35 cellular contexts compared by ENCODE assay signal in genomic region chr7:26393855-26394254, GRCh38.
"Had no signal": no experiment of that assay in that cellular context is flagged by ENCODE, and none has a peak within 500 bp of the region (broad histone marks: within the 10 kb centered on the region; RNA-seq: fewer than 3 reads in every experiment).

No MANE protein-coding gene starts in this region.

- H3K4me3 Mint-ChIP-seq: activated CD4-positive, alpha-beta T cell treated with anti-CD3 and anti-CD28 coated beads, Interleukin-2, amount 10 ng/mL, durations not matched to agents 7 days and 5 days; activated CD8-positive, alpha-beta memory T cell treated with anti-CD3 and anti-CD28 coated beads, Interleukin-2, amount 10 ng/mL, durations not matched to agents 7 days and 5 days; activated CD8-positive, alpha-beta T cell treated with anti-CD3 and anti-CD28 coated beads, Interleukin-2, amount 10 ng/mL, durations not matched to agents 7 days and 5 days; activated naive CD8-positive, alpha-beta T cell; nephron progenitor cell; stimulated activated memory B cell treated with anti-CD40 and anti-IgM and Interleukin-4, amounts not matched to agents 10 μg/mL and 1 μg/mL and 100 μg/mL, for 72 hours; stimulated activated naive CD8-positive, alpha-beta T cell treated with anti-CD3 and anti-CD28 coated beads, Interleukin-15, amount 100 ng/mL, for 72 hours; T-helper 1 cell treated with Interleukin-12 subunit alpha and Interleukin-12 subunit beta and Interleukin-4 antibody, amounts not matched to agents 30 μg/mL and 1 μg/mL, for 36 hours; type B pancreatic cell had no signal

- H3K9me3 ChIP-seq: adrenal gland, body of pancreas, colonic mucosa, gastrocnemius medialis, left ventricle myocardium inferior, ovary, uterus had no signal

- ATAC-seq: activated CD8-positive, alpha-beta memory T cell treated with anti-CD3 and anti-CD28 coated beads, Interleukin-2, amount 10 ng/mL, durations not matched to agents 7 days and 5 days; activated CD8-positive, alpha-beta T cell treated with anti-CD3 and anti-CD28 coated beads, Interleukin-2, amount 10 ng/mL, durations not matched to agents 7 days and 5 days; body of pancreas; gastrocnemius medialis; stimulated activated memory B cell treated with anti-CD40 and anti-IgM and Interleukin-4, amounts not matched to agents 10 μg/mL and 1 μg/mL and 100 μg/mL, for 72 hours; stimulated activated naive CD8-positive, alpha-beta T cell treated with anti-CD3 and anti-CD28 coated beads, Interleukin-15, amount 100 ng/mL, for 72 hours had no signal

- H3K9me3 Mint-ChIP-seq: activated CD4-positive, alpha-beta T cell treated with anti-CD3 and anti-CD28 coated beads, Interleukin-2, amount 10 ng/mL, durations not matched to agents 7 days and 5 days; activated T-helper 2 cell treated with anti-CD3 and anti-CD28 coated beads, Interferon-gamma antibody, Interleukin-2, Interleukin-4, amounts not matched to agents 10 μg/mL and 5 μg/mL and 100 μg/mL, durations not matched to agents 14 hours and 24 hours and 36 hours; nephron progenitor cell; stimulated activated memory B cell treated with anti-CD40 and anti-IgM and Interleukin-4, amounts not matched to agents 10 μg/mL and 1 μg/mL and 100 μg/mL, for 72 hours; stimulated activated naive CD8-positive, alpha-beta T cell treated with anti-CD3 and anti-CD28 coated beads, Interleukin-15, amount 100 ng/mL, for 72 hours; T-helper 1 cell treated with Interleukin-12 subunit alpha and Interleukin-12 subunit beta and Interleukin-4 antibody, amounts not matched to agents 30 μg/mL and 1 μg/mL, for 36 hours; type B pancreatic cell had no signal

- H3K27me3 ChIP-seq: adrenal gland, body of pancreas, colonic mucosa, ovary, uterus had no signal

- H3K4me3 ChIP-seq: adrenal gland, body of pancreas, colonic mucosa, gastrocnemius medialis, left ventricle myocardium inferior, ovary, smooth muscle cell, uterus had no signal

- DNase-seq: activated CD4-positive, alpha-beta T cell treated with anti-CD3 and anti-CD28 coated beads, Interleukin-2, amount 10 ng/mL, durations not matched to agents 7 days and 5 days; activated CD4-positive, CD25-positive, alpha-beta regulatory T cell treated with anti-CD3 and anti-CD28 coated beads, Interleukin-2, amount 50 U/mL, for 72 hours; activated CD8-positive, alpha-beta memory T cell treated with anti-CD3 and anti-CD28 coated beads, Interleukin-2, amount 10 ng/mL, durations not matched to agents 7 days and 5 days; activated CD8-positive, alpha-beta T cell treated with anti-CD3 and anti-CD28 coated beads, Interleukin-2, amount 10 ng/mL, durations not matched to agents 7 days and 5 days; activated naive CD4-positive, alpha-beta T cell treated with Interleukin-2 at 50 U/mL for 16 hours; activated T-cell treated with anti-CD3 and anti-CD28 coated beads, Interleukin-2, amount 50 U/mL, for 48 hours; adrenal gland; aorta; body of pancreas; cerebellar nuclear complex; colonic mucosa; effector memory CD4-positive, alpha-beta T cell; erythroblast; gastrocnemius medialis; hippocampal formation; left ventricle myocardium inferior; nephron progenitor cell; ovary; retina; stimulated activated CD4-positive, alpha-beta T cell treated with anti-CD3 and anti-CD28 coated beads, Interleukin-1b, Interleukin-23, amount 100 ng/mL, for 48 hours; stimulated activated CD4-positive, alpha-beta T cell treated with anti-CD3 and anti-CD28 coated beads, Interleukin-4, amount 100 ng/mL, for 4 hours; stimulated activated CD8-positive, alpha-beta memory T cell treated with anti-CD3 and anti-CD28 coated beads, Interleukin-4, amount 100 ng/mL, for 48 hours; stimulated activated naive CD8-positive, alpha-beta T cell treated with anti-CD3 and anti-CD28 coated beads, Interleukin-15, amount 100 ng/mL, for 72 hours; substantia nigra; T-helper 9 cell; uterus had no signal

- H3K4me1 ChIP-seq: colonic mucosa, gastrocnemius medialis, uterus had no signal

- H3K27ac ChIP-seq: adrenal gland, body of pancreas, colonic mucosa, gastrocnemius medialis, left ventricle myocardium inferior, ovary, uterus, VCaP had no signal

- H3K27ac Mint-ChIP-seq: activated CD4-positive, alpha-beta T cell treated with anti-CD3 and anti-CD28 coated beads, Interleukin-2, amount 10 ng/mL, durations not matched to agents 7 days and 5 days; activated CD8-positive, alpha-beta memory T cell treated with anti-CD3 and anti-CD28 coated beads, Interleukin-2, amount 10 ng/mL, durations not matched to agents 7 days and 5 days; activated CD8-positive, alpha-beta T cell treated with anti-CD3 and anti-CD28 coated beads, Interleukin-2, amount 10 ng/mL, durations not matched to agents 7 days and 5 days; activated naive CD8-positive, alpha-beta T cell; activated T-helper 2 cell treated with anti-CD3 and anti-CD28 coated beads, Interferon-gamma antibody, Interleukin-2, Interleukin-4, amounts not matched to agents 10 μg/mL and 5 μg/mL and 100 μg/mL, durations not matched to agents 14 hours and 24 hours and 36 hours; nephron progenitor cell; progenitor cell of endocrine pancreas; stimulated activated memory B cell treated with anti-CD40 and anti-IgM and Interleukin-4, amounts not matched to agents 10 μg/mL and 1 μg/mL and 100 μg/mL, for 72 hours; stimulated activated naive CD8-positive, alpha-beta T cell treated with anti-CD3 and anti-CD28 coated beads, Interleukin-15, amount 100 ng/mL, for 72 hours; T-helper 1 cell treated with Interleukin-12 subunit alpha and Interleukin-12 subunit beta and Interleukin-4 antibody, amounts not matched to agents 30 μg/mL and 1 μg/mL, for 36 hours; type B pancreatic cell had no signal

- H3K36me3 Mint-ChIP-seq: activated CD8-positive, alpha-beta memory T cell treated with anti-CD3 and anti-CD28 coated beads, Interleukin-2, amount 10 ng/mL, durations not matched to agents 7 days and 5 days; activated naive CD8-positive, alpha-beta T cell; stimulated activated memory B cell treated with anti-CD40 and anti-IgM and Interleukin-4, amounts not matched to agents 10 μg/mL and 1 μg/mL and 100 μg/mL, for 72 hours; type B pancreatic cell had no signal

- H3K36me3 ChIP-seq: adrenal gland, colonic mucosa, gastrocnemius medialis, left ventricle myocardium inferior, ovary, uterus had no signal

- FAIRE-seq: keratinocyte had no signal

- H3K4me2 ChIP-seq: smooth muscle cell had no signal
